In genomic region chr13:85312071-85312470, GRCh38 we compare ENCODE assay signal across 23 cellular contexts.
DNase-seq lines count a peak whose midpoint lies in the region; ATAC-seq, FAIRE-seq and TF ChIP-seq lines count a peak whose summit lies in the region.
"Had no signal": no experiment of that assay in that cellular context is flagged by ENCODE, and none has a peak within 500 bp of the region (broad histone marks: within the 10 kb centered on the region; RNA-seq: fewer than 3 reads in every experiment).

No MANE protein-coding gene starts in this region.

- FAIRE-seq in H54 (lab: Jason Lieb, UNC): peak; percentile 60
- FAIRE-seq: GM12892, GM19239 had no signal

- H3K4me3 Mint-ChIP-seq in naive thymus-derived CD8-positive, alpha-beta T cell: no peak overlapping the region
- H3K4me3 Mint-ChIP-seq: CD4-positive, alpha-beta memory T cell; IgD-negative memory B cell had no signal

- peaks cover 0 to 15% (median 4%) of the 10 kb centered on the region in 9 donors for H3K9me3 Mint-ChIP-seq in naive thymus-derived CD8-positive, alpha-beta T cell

- POLR2A ChIA-PET in naive thymus-derived CD8-positive, alpha-beta T cell (lab: Charles Lee): no interaction called here

- H3K4me1 Mint-ChIP-seq in naive thymus-derived CD8-positive, alpha-beta T cell: no peaks in the 10 kb centered on the region
- H3K4me1 Mint-ChIP-seq: CD4-positive, alpha-beta memory T cell; IgD-negative memory B cell had no signal

- no peak for ATAC-seq in GM21786 (IDR thresholded peaks at IDR 0.05; ENCODE audit: unreplicated experiment)
- no peak for ATAC-seq in naive thymus-derived CD8-positive, alpha-beta T cell
- no peak for ATAC-seq in stimulated activated naive CD8-positive, alpha-beta T cell treated with anti-CD3 and anti-CD28 coated beads, Interleukin-15, Interleukin-2, amounts not matched to agents 100 U/mL and 50 U/mL, for 24 hours
- ATAC-seq: Panc1 had no signal

- H3K27me3 Mint-ChIP-seq in naive thymus-derived CD8-positive, alpha-beta T cell: no peaks in the 10 kb centered on the region
- H3K27me3 Mint-ChIP-seq: CD4-positive, alpha-beta memory T cell; IgD-negative memory B cell had no signal

- no peaks in the 10 kb centered on the region for H3K36me3 Mint-ChIP-seq in naive thymus-derived CD8-positive, alpha-beta T cell
- H3K36me3 Mint-ChIP-seq: CD4-positive, alpha-beta memory T cell; IgD-negative memory B cell had no signal

- no peak for TF ChIP-seq POLR2A in H54 (IDR thresholded peaks at IDR 0.05; ENCODE audit: low read depth, low read length)

- DNase-seq in H54 (ENCODE audit: insufficient read length, low spot score) (no peak), OCI-M1 (lab: John Stamatoyannopoulos, UW) (peak; percentile 48), left kidney (ENCODE audit: low read depth, low spot score) (peak; percentile 5), NCI-H446 (lab: John Stamatoyannopoulos, UW) (no peak)
- DNase-seq in naive thymus-derived CD8-positive, alpha-beta T cell: no peak
- no peak for DNase-seq in stimulated activated naive CD8-positive, alpha-beta T cell treated with anti-CD3 and anti-CD28 coated beads, Interleukin-15, Interleukin-2, amounts not matched to agents 100 U/mL and 50 U/mL, for 24 hours
- DNase-seq: CD4-positive, alpha-beta memory T cell; COR-L47; DMS79; H7; MV-4-11; NCI-H1105; NCI-H1436 treated with DMSO at 0.1 percent for 48 hours; NCI-H187 treated with DMSO at 0.1 percent for 48 hours; NCI-H2107; NCI-H524 treated with DMSO at 0.1 percent for 48 hours; NCI-H774; SIG-M5 had no signal

- H3K27ac Mint-ChIP-seq in naive thymus-derived CD8-positive, alpha-beta T cell: no peak overlapping the region
- H3K27ac Mint-ChIP-seq: CD4-positive, alpha-beta memory T cell; IgD-negative memory B cell had no signal

Comparison
In these comparisons a context has a peak if more than half of its experiments do, and no peak if none do; other contexts are left out.
1. DNase-seq: peak in OCI-M1 (single experiment) and left kidney (single experiment); none in H54 (single experiment), naive thymus-derived CD8-positive, alpha-beta T cell (0 of 10), stimulated activated naive CD8-positive, alpha-beta T cell treated with anti-CD3 and anti-CD28 coated beads, Interleukin-15, Interleukin-2, amounts not matched to agents 100 U/mL and 50 U/mL, for 24 hours (single experiment) and NCI-H446 (0 of 2).